In the genomic region with DNA sequence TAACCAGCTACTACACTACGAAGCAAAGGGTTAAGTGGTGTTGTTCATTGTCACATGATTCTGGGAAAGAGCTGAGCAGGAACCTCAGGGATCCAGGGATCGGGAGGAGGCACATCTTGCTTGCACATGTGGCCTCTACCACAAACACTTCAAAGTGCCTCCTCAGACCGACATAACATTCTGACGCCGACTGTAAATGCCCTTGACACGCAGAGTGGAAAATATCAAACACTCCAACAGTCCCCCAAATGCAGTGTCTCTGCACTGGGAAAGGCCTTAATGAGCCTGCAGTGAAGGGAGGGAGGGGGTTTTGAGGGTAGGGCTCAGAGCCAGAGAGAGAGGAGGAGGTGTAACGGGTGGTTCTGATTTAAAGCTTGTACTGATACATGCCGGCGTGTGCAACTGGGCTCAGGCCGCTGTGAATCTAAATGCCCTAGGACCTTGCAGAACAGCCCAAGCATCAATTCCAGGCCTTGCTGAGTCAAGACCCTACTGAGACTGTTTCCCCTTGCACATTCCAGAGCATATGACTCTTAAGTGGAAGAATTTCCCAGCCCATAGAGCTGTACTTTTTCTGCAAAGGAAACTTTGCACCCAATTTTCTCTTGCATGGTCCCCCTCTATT, we compare ENCODE assay signal across 1 cellular context.
A peak's percentile ranks its signal among the peaks of the same experiment; 100 is the strongest.
TF ChIP-seq lines count a peak whose summit lies in the region.

No MANE protein-coding gene starts in this region.

TF ChIP-seq in SK-N-SH, 30 proteins besides CTCF, POLR2A, EP300 and RAD21 (continued from another document):
- TF ChIP-seq, protein P1, sequence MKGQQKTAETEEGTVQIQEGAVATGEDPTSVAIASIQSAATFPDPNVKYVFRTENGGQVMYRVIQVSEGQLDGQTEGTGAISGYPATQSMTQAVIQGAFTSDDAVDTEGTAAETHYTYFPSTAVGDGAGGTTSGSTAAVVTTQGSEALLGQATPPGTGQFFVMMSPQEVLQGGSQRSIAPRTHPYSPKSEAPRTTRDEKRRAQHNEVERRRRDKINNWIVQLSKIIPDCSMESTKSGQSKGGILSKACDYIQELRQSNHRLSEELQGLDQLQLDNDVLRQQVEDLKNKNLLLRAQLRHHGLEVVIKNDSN (IDR thresholded peaks at IDR 0.05; ENCODE audit: borderline replicate concordance, low read depth) = peak; percentile 62; the same call in 1 of the 2 replicates
- TF ChIP-seq, protein P2, sequence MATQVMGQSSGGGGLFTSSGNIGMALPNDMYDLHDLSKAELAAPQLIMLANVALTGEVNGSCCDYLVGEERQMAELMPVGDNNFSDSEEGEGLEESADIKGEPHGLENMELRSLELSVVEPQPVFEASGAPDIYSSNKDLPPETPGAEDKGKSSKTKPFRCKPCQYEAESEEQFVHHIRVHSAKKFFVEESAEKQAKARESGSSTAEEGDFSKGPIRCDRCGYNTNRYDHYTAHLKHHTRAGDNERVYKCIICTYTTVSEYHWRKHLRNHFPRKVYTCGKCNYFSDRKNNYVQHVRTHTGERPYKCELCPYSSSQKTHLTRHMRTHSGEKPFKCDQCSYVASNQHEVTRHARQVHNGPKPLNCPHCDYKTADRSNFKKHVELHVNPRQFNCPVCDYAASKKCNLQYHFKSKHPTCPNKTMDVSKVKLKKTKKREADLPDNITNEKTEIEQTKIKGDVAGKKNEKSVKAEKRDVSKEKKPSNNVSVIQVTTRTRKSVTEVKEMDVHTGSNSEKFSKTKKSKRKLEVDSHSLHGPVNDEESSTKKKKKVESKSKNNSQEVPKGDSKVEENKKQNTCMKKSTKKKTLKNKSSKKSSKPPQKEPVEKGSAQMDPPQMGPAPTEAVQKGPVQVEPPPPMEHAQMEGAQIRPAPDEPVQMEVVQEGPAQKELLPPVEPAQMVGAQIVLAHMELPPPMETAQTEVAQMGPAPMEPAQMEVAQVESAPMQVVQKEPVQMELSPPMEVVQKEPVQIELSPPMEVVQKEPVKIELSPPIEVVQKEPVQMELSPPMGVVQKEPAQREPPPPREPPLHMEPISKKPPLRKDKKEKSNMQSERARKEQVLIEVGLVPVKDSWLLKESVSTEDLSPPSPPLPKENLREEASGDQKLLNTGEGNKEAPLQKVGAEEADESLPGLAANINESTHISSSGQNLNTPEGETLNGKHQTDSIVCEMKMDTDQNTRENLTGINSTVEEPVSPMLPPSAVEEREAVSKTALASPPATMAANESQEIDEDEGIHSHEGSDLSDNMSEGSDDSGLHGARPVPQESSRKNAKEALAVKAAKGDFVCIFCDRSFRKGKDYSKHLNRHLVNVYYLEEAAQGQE (IDR thresholded peaks at IDR 0.05; ENCODE audit: low read depth, low read length) = peak; percentile 8; the same call in 1 of the 2 replicates
- TF ChIP-seq RCOR1 (IDR thresholded peaks at IDR 0.05; ENCODE audit: low read length) (no peak), RXRA (IDR thresholded peaks at IDR 0.05; ENCODE audit: borderline replicate concordance, low read depth) (no peak), FOXM1 (IDR thresholded peaks at IDR 0.05; ENCODE audit: low read depth) (no peak), MXI1 (IDR thresholded peaks at IDR 0.05; ENCODE audit: low read depth, low read length) (no peak), YY1 (IDR thresholded peaks at IDR 0.05; ENCODE audit: low read depth) (no peak), SIN3A (IDR thresholded peaks at IDR 0.05; ENCODE audit: borderline replicate concordance, low read depth, low read length) (no peak)
